In the genomic region with DNA sequence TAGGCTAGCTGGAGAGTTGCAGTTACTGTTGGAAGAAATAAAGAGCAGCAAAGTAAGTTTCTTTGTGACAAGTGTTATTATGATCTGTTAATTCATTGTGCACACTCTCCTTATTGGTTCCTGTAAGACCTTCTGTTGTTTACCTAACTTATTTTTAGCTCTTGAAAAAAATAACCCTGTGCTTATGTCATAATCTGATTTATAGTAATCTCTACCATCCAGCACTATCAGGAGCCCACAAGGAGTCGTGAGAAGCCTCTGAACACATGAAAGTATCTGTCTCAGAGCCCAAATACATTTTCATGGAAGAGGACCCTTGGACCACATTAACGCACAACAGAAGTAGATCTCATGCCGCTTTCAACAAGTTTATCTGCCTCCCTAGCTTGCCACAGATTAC, we compare ENCODE assay signal across 2 cellular contexts.
TF ChIP-seq lines count a peak whose summit lies in the region.

No MANE protein-coding gene starts in this region.

TF ChIP-seq in SK-N-SH treated with all-trans-retinoic acid at 6 μM for 48 hours, 23 proteins besides CTCF, POLR2A, EP300 and RAD21 (continued from another document):
- TF ChIP-seq, protein P1, sequence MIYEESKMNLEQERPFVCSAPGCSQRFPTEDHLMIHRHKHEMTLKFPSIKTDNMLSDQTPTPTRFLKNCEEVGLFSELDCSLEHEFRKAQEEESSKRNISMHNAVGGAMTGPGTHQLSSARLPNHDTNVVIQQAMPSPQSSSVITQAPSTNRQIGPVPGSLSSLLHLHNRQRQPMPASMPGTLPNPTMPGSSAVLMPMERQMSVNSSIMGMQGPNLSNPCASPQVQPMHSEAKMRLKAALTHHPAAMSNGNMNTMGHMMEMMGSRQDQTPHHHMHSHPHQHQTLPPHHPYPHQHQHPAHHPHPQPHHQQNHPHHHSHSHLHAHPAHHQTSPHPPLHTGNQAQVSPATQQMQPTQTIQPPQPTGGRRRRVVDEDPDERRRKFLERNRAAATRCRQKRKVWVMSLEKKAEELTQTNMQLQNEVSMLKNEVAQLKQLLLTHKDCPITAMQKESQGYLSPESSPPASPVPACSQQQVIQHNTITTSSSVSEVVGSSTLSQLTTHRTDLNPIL (CRISPR knock-in tag; IDR thresholded peaks at IDR 0.05; ENCODE audit: low read depth), result no peak
- TF ChIP-seq ZFP30 (CRISPR knock-in tag; IDR thresholded peaks at IDR 0.05), result no peak
- TF ChIP-seq, protein P2, sequence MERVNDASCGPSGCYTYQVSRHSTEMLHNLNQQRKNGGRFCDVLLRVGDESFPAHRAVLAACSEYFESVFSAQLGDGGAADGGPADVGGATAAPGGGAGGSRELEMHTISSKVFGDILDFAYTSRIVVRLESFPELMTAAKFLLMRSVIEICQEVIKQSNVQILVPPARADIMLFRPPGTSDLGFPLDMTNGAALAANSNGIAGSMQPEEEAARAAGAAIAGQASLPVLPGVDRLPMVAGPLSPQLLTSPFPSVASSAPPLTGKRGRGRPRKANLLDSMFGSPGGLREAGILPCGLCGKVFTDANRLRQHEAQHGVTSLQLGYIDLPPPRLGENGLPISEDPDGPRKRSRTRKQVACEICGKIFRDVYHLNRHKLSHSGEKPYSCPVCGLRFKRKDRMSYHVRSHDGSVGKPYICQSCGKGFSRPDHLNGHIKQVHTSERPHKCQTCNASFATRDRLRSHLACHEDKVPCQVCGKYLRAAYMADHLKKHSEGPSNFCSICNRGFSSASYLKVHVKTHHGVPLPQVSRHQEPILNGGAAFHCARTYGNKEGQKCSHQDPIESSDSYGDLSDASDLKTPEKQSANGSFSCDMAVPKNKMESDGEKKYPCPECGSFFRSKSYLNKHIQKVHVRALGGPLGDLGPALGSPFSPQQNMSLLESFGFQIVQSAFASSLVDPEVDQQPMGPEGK (CRISPR knock-in tag; IDR thresholded peaks at IDR 0.05; ENCODE audit: borderline replicate concordance), result no peak

TF ChIP-seq in SK-N-SH, 30 proteins besides CTCF, POLR2A, EP300 and RAD21 (continued from another document):
- TF ChIP-seq, protein P3, sequence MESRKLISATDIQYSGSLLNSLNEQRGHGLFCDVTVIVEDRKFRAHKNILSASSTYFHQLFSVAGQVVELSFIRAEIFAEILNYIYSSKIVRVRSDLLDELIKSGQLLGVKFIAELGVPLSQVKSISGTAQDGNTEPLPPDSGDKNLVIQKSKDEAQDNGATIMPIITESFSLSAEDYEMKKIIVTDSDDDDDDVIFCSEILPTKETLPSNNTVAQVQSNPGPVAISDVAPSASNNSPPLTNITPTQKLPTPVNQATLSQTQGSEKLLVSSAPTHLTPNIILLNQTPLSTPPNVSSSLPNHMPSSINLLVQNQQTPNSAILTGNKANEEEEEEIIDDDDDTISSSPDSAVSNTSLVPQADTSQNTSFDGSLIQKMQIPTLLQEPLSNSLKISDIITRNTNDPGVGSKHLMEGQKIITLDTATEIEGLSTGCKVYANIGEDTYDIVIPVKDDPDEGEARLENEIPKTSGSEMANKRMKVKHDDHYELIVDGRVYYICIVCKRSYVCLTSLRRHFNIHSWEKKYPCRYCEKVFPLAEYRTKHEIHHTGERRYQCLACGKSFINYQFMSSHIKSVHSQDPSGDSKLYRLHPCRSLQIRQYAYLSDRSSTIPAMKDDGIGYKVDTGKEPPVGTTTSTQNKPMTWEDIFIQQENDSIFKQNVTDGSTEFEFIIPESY (IDR thresholded peaks at IDR 0.05; ENCODE audit: borderline replicate concordance, low read depth), result no peak
